Comparison of ENCODE assay signal across 12 cellular contexts in the genomic region with DNA sequence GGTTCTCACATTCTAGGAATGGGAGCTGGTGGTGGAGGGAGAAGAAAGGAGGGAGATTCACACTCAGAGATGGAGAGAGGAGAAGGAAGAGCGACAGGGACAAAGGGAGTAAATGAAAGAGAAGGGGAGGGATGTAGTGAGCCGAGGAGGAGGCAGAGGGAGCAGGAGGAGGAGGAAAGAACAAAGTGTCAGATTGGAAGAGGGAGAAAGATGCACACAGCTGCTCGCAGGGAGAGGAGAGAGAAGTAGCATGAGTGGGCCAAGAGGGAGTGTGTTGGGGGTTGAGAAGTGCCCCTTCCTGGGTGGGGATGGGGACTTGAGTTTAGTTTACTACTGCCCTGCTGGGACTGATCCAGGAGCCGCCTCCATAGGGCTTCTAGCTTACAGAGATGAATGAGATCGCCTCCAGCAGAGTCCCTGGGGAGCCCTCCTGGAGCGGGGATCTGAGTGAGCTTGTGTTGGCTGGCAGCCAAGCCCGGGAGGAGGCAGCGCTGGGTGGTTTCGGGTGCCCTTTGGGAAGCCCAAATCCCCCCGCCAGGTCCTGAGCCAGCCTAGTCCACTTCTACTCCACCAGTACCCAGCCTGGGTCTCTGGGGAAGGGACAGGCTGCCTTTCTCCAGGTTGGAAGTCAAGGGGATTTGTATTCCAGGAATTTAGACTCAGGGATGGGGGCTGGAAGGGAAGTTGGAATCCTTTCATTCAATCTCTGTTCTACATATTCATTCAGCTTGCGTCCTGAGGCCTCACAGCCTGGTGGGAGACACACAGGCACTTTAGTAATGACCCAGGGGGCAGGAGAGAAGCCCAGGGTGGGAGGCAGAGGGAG. TPM values are rescaled to one million over a fixed set of nuclear protein-coding genes. Genes with fewer than 3 reads are reported as not detected.
DNase-seq lines count a peak whose midpoint lies in the region; ATAC-seq, FAIRE-seq and TF ChIP-seq lines count a peak whose summit lies in the region.
"Had no signal": no experiment of that assay in that cellular context is flagged by ENCODE, and none has a peak within 500 bp of the region (broad histone marks: within the 10 kb centered on the region; RNA-seq: fewer than 3 reads in every experiment).

No MANE protein-coding gene starts in this region.

- intact Hi-C loops in PC-3 (cut with micrococcal nuclease), result no loop called here

- peak overlapping the region; percentile 57 to 80 for H3K27ac ChIP-seq in A549
- no peak overlapping the region for H3K27ac ChIP-seq in H9 (ENCODE audit: insufficient read length, low read depth, low read length)
- H3K27ac ChIP-seq in PC-3 (ENCODE audit: low read length), result 0 out of 2 replicates have a peak overlapping the region, but pooled peaks have one; percentile 29

- H3K4me1 Mint-ChIP-seq in H9, result peaks cover 50 to 53% of the 10 kb centered on the region in 2 experiments
- H3K4me1 Mint-ChIP-seq in glutamatergic neuron (ENCODE audit: low read depth, unreplicated experiment), result peaks cover 13% of the 10 kb centered on the region
- H3K4me1 Mint-ChIP-seq in effector memory CD8-positive, alpha-beta T cell (ENCODE audit: low read depth in 2 of 2), result peaks cover 5 to 6% of the 10 kb centered on the region in 2 donors

- H2AK5ac ChIP-seq in H9 (ENCODE audit: insufficient read length, low read length), result no peak overlapping the region

- ATAC-seq in A549, result peak; percentile 68 to 71; a peak in 5 of 6 replicates
- ATAC-seq in PC-3, result no peak
- no peak for ATAC-seq in effector memory CD8-positive, alpha-beta T cell (replicated peaks)
- ATAC-seq: stimulated activated memory B cell treated with anti-CD40 and anti-IgM and Interleukin-4, amounts not matched to agents 10 μg/mL and 1 μg/mL and 100 μg/mL, for 72 hours had no signal

- no peaks in the 10 kb centered on the region for H3F3A ChIP-seq in PC-3 (ENCODE audit: low read length, unreplicated experiment)

- H2BK120ac ChIP-seq in H9 (ENCODE audit: low read depth, low read length, poor library complexity, severe bottlenecking), result no peak overlapping the region

- CTCF ChIA-PET in A549 (lab: Yijun Ruan, JAX), result interaction anchor here (0.6 to 1.3 kb wide), 4 partner anchors 10 to 766 kb away, joined by 4 to 8 read pairs (median 4); a partner anchor contains a TSS
- CTCF ChIA-PET in PC-3 (lab: Charles Lee), result interaction anchor here (0.6 kb wide), 1 partner anchor 1462 kb away, joined by 3 read pairs; no protein-coding TSS in a partner anchor

- POLR2A ChIA-PET in A549 (lab: Yijun Ruan, JAX) (interaction anchor here (0.7 kb wide), 1 partner anchor 27 kb away, joined by 3 read pairs; a partner anchor contains a TSS), PC-3 (lab: Charles Lee; ENCODE audit: unreplicated experiment) (no interaction called here)

- H3K27ac Mint-ChIP-seq in H9 (peak overlapping the region in 2 of 3 experiments; percentile 7 to 15; a peak in 5 of 7 replicates), glutamatergic neuron (ENCODE audit: unreplicated experiment) (peak overlapping the region; percentile 54)
- no peak overlapping the region for H3K27ac Mint-ChIP-seq in effector memory CD8-positive, alpha-beta T cell
- H3K27ac Mint-ChIP-seq: CD4-positive, CD25-positive, alpha-beta regulatory T cell; stimulated activated memory B cell treated with anti-CD40 and anti-IgM and Interleukin-4, amounts not matched to agents 10 μg/mL and 1 μg/mL and 100 μg/mL, for 72 hours had no signal

- H3K9me3 ChIP-seq in A549, result no peaks in the 10 kb centered on the region
- no peaks in the 10 kb centered on the region for H3K9me3 ChIP-seq in H9 (ENCODE audit: control insufficient read depth, low read depth, low read length)
- no peaks in the 10 kb centered on the region for H3K9me3 ChIP-seq in PC-3 (ENCODE audit: low read length)

- H4K5ac ChIP-seq in H9 (ENCODE audit: insufficient read length, low read depth, low read length), result no peak overlapping the region

- no peak overlapping the region for H3K4ac ChIP-seq in H9 (ENCODE audit: low read depth, low read length)

- H2AFZ ChIP-seq in H9 (ENCODE audit: low read length) (no peak overlapping the region), PC-3 (ENCODE audit: low read length) (no peak overlapping the region)

- H3K36me3 Mint-ChIP-seq in H9 (ENCODE audit: insufficient read depth in 1 of 3, low read depth in 3 of 3) (peaks cover 0 to 8% (median 3%) of the 10 kb centered on the region in 3 experiments; a peak in 4 of 7 replicates), glutamatergic neuron (ENCODE audit: unreplicated experiment) (no peaks in the 10 kb centered on the region)
- no peaks in the 10 kb centered on the region for H3K36me3 Mint-ChIP-seq in effector memory CD8-positive, alpha-beta T cell (ENCODE audit: insufficient read depth)
- H3K36me3 Mint-ChIP-seq: CD4-positive, CD25-positive, alpha-beta regulatory T cell; stimulated activated memory B cell treated with anti-CD40 and anti-IgM and Interleukin-4, amounts not matched to agents 10 μg/mL and 1 μg/mL and 100 μg/mL, for 72 hours had no signal

- H3K4me3 ChIP-seq in A549 (no peak overlapping the region), PC-3 (ENCODE audit: low read length) (no peak overlapping the region)

- BruUV-seq in PC-3 (replicated peaks; lab: Mats Ljungman, UMichigan), result no TSS peak

- no peak overlapping the region for H2BK15ac ChIP-seq in H9 (ENCODE audit: low read depth, low read length)

- H3K18ac ChIP-seq in H9 (ENCODE audit: insufficient read length, low read depth, low read length), result no peak overlapping the region

- H3K9me2 ChIP-seq in PC-3 (replicated peaks; ENCODE audit: low read length), result no peaks in the 10 kb centered on the region

- H3K4me2 ChIP-seq in A549 (peak overlapping the region; percentile 68), H9 (ENCODE audit: insufficient read depth, insufficient read length, low read length) (no peak overlapping the region), PC-3 (ENCODE audit: low read length) (no peak overlapping the region)

- H3K23me2 ChIP-seq in H9 (ENCODE audit: insufficient read length, low read depth, low read length, poor library complexity, severe bottlenecking), result peaks cover 12% of the 10 kb centered on the region

- no peak for TF ChIP-seq EP300 in A549 (IDR thresholded peaks at IDR 0.05)

- no peak for FAIRE-seq in A549 (lab: Jason Lieb, UNC)

- H3K27me3 ChIP-seq in H9 (ENCODE audit: insufficient read depth, low read length) (peaks cover 7% of the 10 kb centered on the region; the same call in 1 of the 2 replicates), PC-3 (ENCODE audit: low read length) (no peaks in the 10 kb centered on the region)

- peaks cover 2% of the 10 kb centered on the region; the same call in 1 of the 2 replicates for H3K79me2 ChIP-seq in H9 (ENCODE audit: insufficient read depth, low read length)
- no peaks in the 10 kb centered on the region for H3K79me2 ChIP-seq in PC-3 (ENCODE audit: low read length)

- TF ChIP-seq CTCF in A549 (IDR thresholded peaks at IDR 0.05) (no peak), H9 (conservative IDR thresholded peaks at IDR 0.05) (no peak), PC-3 (conservative IDR thresholded peaks at IDR 0.05; ENCODE audit: low read depth, low read length) (no peak), glutamatergic neuron (IDR thresholded peaks at IDR 0.05; ENCODE audit: partially characterized antibody, unreplicated experiment) (no peak)

- H2BK20ac ChIP-seq in H9 (ENCODE audit: low read depth, low read length, poor library complexity, severe bottlenecking), result no peak overlapping the region

- 19% methylated on average over 10 of the region's 11 CpGs for WGBS in A549 (ENCODE audit: missing lambda C conversion rate)
- WGBS in H9 (ENCODE audit: extremely low coverage, insufficient read length, low lambda C conversion rate), result no CpG with 5 or more reads among the region's 11 CpGs

- H3K27me3 Mint-ChIP-seq in H9 (ENCODE audit: low read depth), result peaks cover 22% of the 10 kb centered on the region
- peaks cover 2% of the 10 kb centered on the region for H3K27me3 Mint-ChIP-seq in glutamatergic neuron (ENCODE audit: unreplicated experiment)
- peaks cover 22 to 60% of the 10 kb centered on the region in 2 donors for H3K27me3 Mint-ChIP-seq in effector memory CD8-positive, alpha-beta T cell

- no peak overlapping the region for H2BK12ac ChIP-seq in H9 (ENCODE audit: insufficient read length, low read depth, low read length)

- no peak overlapping the region for H3K9ac ChIP-seq in H9 (ENCODE audit: extremely low read depth, insufficient read length, low read length)
- no peak overlapping the region for H3K9ac ChIP-seq in PC-3 (ENCODE audit: low read length)

- H3K14ac ChIP-seq in H9 (ENCODE audit: insufficient read depth, low read length), result no peak overlapping the region

- H3K56ac ChIP-seq in H9 (ENCODE audit: insufficient read length, low read depth, low read length), result no peak overlapping the region

- H3K4me1 ChIP-seq in A549 (peaks cover 26% of the 10 kb centered on the region), H9 (ENCODE audit: insufficient read depth, low read length) (peaks cover 12% of the 10 kb centered on the region; the same call in 1 of the 2 replicates), PC-3 (ENCODE audit: insufficient read depth, low read length) (peaks cover 7% of the 10 kb centered on the region; the same call in 1 of the 2 replicates)

- TF ChIP-seq RAD21 in A549 (conservative IDR thresholded peaks at IDR 0.05 in 1 of 2, IDR thresholded peaks at IDR 0.05 in 1 of 2), result no peak

- no peaks in the 10 kb centered on the region for H3K79me1 ChIP-seq in H9 (ENCODE audit: insufficient read depth, low read depth, low read length, poor library complexity, severe bottlenecking)

- no peak overlapping the region for H2BK5ac ChIP-seq in H9 (ENCODE audit: insufficient read length, low read length)

- DNase-seq in A549 (ENCODE audit: low read depth in 1 of 2, low spot score in 1 of 2) (peak in 1 of 2 experiments; percentile 33), H9 (no peak), PC-3 (no peak), glutamatergic neuron (peak; percentile 73), dermis blood vessel endothelial cell (no peak), OCI-M1 (lab: John Stamatoyannopoulos, UW) (no peak), SIG-M5 (lab: John Stamatoyannopoulos, UW) (no peak)
- DNase-seq in effector memory CD8-positive, alpha-beta T cell, result no peak
- DNase-seq: activated T-cell treated with anti-CD3 and anti-CD28 coated beads for 4 hours; CD4-positive, CD25-positive, alpha-beta regulatory T cell; KBM-7 had no signal

- no peak overlapping the region for H4K8ac ChIP-seq in H9 (replicated peaks; ENCODE audit: insufficient read length, low read depth, low read length)

- H3K9me3 Mint-ChIP-seq in H9 (no peaks in the 10 kb centered on the region; a peak in 2 of 5 replicates), glutamatergic neuron (ENCODE audit: unreplicated experiment) (peaks cover 2% of the 10 kb centered on the region)
- H3K9me3 Mint-ChIP-seq in effector memory CD8-positive, alpha-beta T cell, result no peaks in the 10 kb centered on the region
- H3K9me3 Mint-ChIP-seq: CD4-positive, CD25-positive, alpha-beta regulatory T cell; stimulated activated memory B cell treated with anti-CD40 and anti-IgM and Interleukin-4, amounts not matched to agents 10 μg/mL and 1 μg/mL and 100 μg/mL, for 72 hours had no signal

- TF ChIP-seq POLR2A in A549 (IDR thresholded peaks at IDR 0.05; ENCODE audit: low read length), result no peak

- H4K20me1 ChIP-seq in H9 (ENCODE audit: control insufficient read depth, insufficient read depth, insufficient read length) (no peaks in the 10 kb centered on the region), PC-3 (ENCODE audit: low read length) (no peaks in the 10 kb centered on the region)

- no peaks in the 10 kb centered on the region for H3K36me3 ChIP-seq in PC-3 (ENCODE audit: low read depth, low read length)

- peak overlapping the region in 1 of 2 experiments; percentile 39; a peak in 1 of 5 replicates for H3K4me3 Mint-ChIP-seq in H9
- H3K4me3 Mint-ChIP-seq in glutamatergic neuron (ENCODE audit: unreplicated experiment), result peak overlapping the region; percentile 7
- H3K4me3 Mint-ChIP-seq in effector memory CD8-positive, alpha-beta T cell, result no peak overlapping the region
- H3K4me3 Mint-ChIP-seq: stimulated activated memory B cell treated with anti-CD40 and anti-IgM and Interleukin-4, amounts not matched to agents 10 μg/mL and 1 μg/mL and 100 μg/mL, for 72 hours had no signal

- H4K91ac ChIP-seq in H9 (ENCODE audit: insufficient read length, low read depth, low read length), result no peak overlapping the region

- no peak overlapping the region for H3K23ac ChIP-seq in H9 (ENCODE audit: insufficient read length, low read depth, low read length)

- no peak overlapping the region for H3T11ph ChIP-seq in H9 (ENCODE audit: low read length)

RNA-seq across cellular contexts. Expression of a gene that starts 20.9 kb away (rescaled TPM):
- polyA plus RNA-seq in A549 (2011; rRNA removed) (5.7 and 6.1 TPM in 2 replicates), A549 (2017; fragmentation: RNase III; extraction: RNeasy Plus Mini Kit Qiagen cat#74134 plus additional on column Dnase treatment) (5.6 to 6.1 TPM (median 5.9 TPM) in 3 replicates)
- 8.4 and 9.9 TPM in 2 replicates for polyA plus RNA-seq in A549 (2012; cell fraction: cytosol; rRNA removed)
- 23.1 and 27.8 TPM in 2 replicates for polyA plus RNA-seq in A549 (2012; cell fraction: nucleus; rRNA removed)
- polyA minus RNA-seq in A549 (2011; rRNA and poly(A)+ RNA removed), result 10.8 and 13.6 TPM in 2 replicates
- total RNA-seq in H9 (2021) (45.0 and 45.5 TPM in 2 replicates), PC-3 (2014; rRNA removed) (25.7 and 31.4 TPM in 2 replicates), glutamatergic neuron (ENCODE audit: unreplicated experiment) (92.5 TPM), dermis blood vessel endothelial cell (2.1 and 2.4 TPM in 2 replicates)
- total RNA-seq: CD4-positive, CD25-positive, alpha-beta regulatory T cell had no signal
- polyA plus RNA-seq: CD4-positive, CD25-positive, alpha-beta regulatory T cell had no signal

RNA-seq across cellular contexts. Expression of a gene that starts 26.5 kb away (rescaled TPM):
- 18.0 and 21.4 TPM in 2 replicates for polyA plus RNA-seq in A549 (2011; rRNA removed)
- polyA plus RNA-seq in A549 (2012; cell fraction: cytosol; rRNA removed), result 27.8 and 31.4 TPM in 2 replicates
- polyA plus RNA-seq in A549 (2012; cell fraction: nucleus; rRNA removed), result 20.9 and 22.6 TPM in 2 replicates
- polyA plus RNA-seq in A549 (2017; fragmentation: RNase III; extraction: RNeasy Plus Mini Kit Qiagen cat#74134 plus additional on column Dnase treatment), result 13.0 to 14.2 TPM (median 13.2 TPM) in 3 replicates
- 28.2 and 29.4 TPM in 2 replicates for polyA minus RNA-seq in A549 (2011; rRNA and poly(A)+ RNA removed)
- total RNA-seq in H9 (2021), result 25.8 and 30.9 TPM in 2 replicates
- 25.3 and 30.5 TPM in 2 replicates for total RNA-seq in PC-3 (2014; rRNA removed)
- 21.4 TPM for total RNA-seq in glutamatergic neuron (ENCODE audit: unreplicated experiment)
- 10.6 and 18.4 TPM in 2 replicates for total RNA-seq in dermis blood vessel endothelial cell

Comparison
In these comparisons a context has a peak if more than half of its experiments do, and no peak if none do; other contexts are left out.
1. ATAC-seq: peak in A549 (2 of 2); none in PC-3 (single experiment) and effector memory CD8-positive, alpha-beta T cell (single experiment).
2. H3K27ac Mint-ChIP-seq: peak in H9 (2 of 3) and glutamatergic neuron (single experiment); none in effector memory CD8-positive, alpha-beta T cell (0 of 2).